Comparison of ENCODE assay signal across 8 cellular contexts in the genomic region with DNA sequence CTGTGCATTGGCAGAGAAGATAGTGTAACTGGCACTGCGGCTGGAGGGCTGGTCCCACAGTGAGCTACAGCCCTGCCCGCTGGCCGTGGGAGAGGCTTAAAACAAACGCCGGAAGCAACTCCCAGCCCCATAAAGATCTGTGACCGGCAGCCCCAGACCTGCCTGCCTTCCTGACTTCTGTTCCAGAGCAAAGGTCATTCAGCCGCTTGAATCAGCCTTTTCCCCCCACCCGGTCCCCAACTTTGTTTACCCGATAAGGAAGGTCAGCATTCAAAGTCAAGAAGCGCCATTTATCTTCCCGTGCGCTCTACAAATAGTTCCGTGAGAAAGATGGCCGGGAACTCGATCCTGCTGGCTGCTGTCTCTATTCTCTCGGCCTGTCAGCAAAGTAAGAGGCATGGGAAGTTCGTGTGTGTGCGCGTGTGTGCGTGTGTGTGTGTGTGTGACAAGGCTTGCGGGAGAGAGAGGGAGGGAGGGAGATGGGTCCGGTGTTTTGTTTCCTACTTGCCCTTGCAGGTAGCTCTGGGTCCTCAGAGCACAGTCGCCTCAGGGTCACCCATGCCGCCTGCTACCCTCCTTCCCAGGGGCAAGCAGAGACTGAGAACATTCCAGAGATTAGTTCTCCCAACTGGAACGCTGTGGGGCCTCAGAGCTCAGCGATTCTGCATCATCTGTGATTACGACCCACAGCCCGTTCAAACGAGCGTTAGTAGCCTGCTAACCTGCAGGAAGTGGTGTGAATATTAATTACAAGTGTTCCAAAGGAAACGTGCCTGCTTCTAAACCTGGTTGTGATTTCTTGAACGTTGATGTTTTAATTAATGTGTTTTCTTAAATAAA. TPM values are rescaled to one million over a fixed set of nuclear protein-coding genes. Genes with fewer than 3 reads are reported as not detected.
DNase-seq lines count a peak whose midpoint lies in the region; ATAC-seq and TF ChIP-seq lines count a peak whose summit lies in the region.

A gene (plus strand): TSS at position 130 of the 840 bp plus-strand sequence. CDS start 201 bp downstream, at position 331.

- H3K9me3 Mint-ChIP-seq in progenitor cell of endocrine pancreas (ENCODE audit: low read depth), result peaks cover 3% of the 10 kb centered on the region

- in situ Hi-C loops in KBM-7 (cut with MboI; ENCODE audit: low pct_unique_long_range_greater_than_20kb, low sequenced_read_pairs), result no loop called here

- ATAC-seq in GM21737 (IDR thresholded peaks at IDR 0.05; ENCODE audit: unreplicated experiment), result peak; percentile 87

- peaks cover 2% of the 10 kb centered on the region for H3K36me3 Mint-ChIP-seq in progenitor cell of endocrine pancreas (ENCODE audit: insufficient read depth)

- no peaks in the 10 kb centered on the region for H3K27me3 Mint-ChIP-seq in progenitor cell of endocrine pancreas

- DNase-seq in KBM-7 (peak; percentile 89), SHP77 (lab: John Stamatoyannopoulos, UW) (peak; percentile 39 to 45), astrocyte of the hippocampus (ENCODE audit: low read depth, low spot score) (peak; percentile 85), hepatic stellate cell (ENCODE audit: low spot score) (peak; percentile 71), progenitor cell of endocrine pancreas (ENCODE audit: low spot score, unreplicated experiment) (peak; percentile 71), H4 (ENCODE audit: low spot score) (no peak)

- H3K4me1 Mint-ChIP-seq in progenitor cell of endocrine pancreas (ENCODE audit: low read depth), result peaks cover 72% of the 10 kb centered on the region

- no peak for TF ChIP-seq CTCF in progenitor cell of endocrine pancreas (IDR thresholded peaks at IDR 0.05; ENCODE audit: unreplicated experiment)

- H3K27ac Mint-ChIP-seq in progenitor cell of endocrine pancreas, result peak within 1 kb of the TSS; percentile 96

- peak within 1 kb of the TSS; percentile 75 for H3K4me3 Mint-ChIP-seq in progenitor cell of endocrine pancreas (ENCODE audit: low read depth)

- peak within 1 kb of the TSS; percentile 86 for H3K4me3 ChIP-seq in GM08714 (ENCODE audit: low read length)

RNA-seq across cellular contexts. Expression of the gene that starts here (rescaled TPM):
- 62.5 and 66.1 TPM in 2 replicates for total RNA-seq in progenitor cell of endocrine pancreas
- total RNA-seq in H4 (2014; rRNA removed; shearing (Covaris generic)), result 1.6 TPM in 1 of 2 replicates, not detected in the other

Comparison
In these comparisons a context has a peak if more than half of its experiments do, and no peak if none do; other contexts are left out.
1. RNA of the gene that starts here (total RNA-seq): 62.5 to 66.1 TPM in progenitor cell of endocrine pancreas; 1.6 TPM in H4; every median in the first group is over 10 times any median in the second.